In the genomic region with DNA sequence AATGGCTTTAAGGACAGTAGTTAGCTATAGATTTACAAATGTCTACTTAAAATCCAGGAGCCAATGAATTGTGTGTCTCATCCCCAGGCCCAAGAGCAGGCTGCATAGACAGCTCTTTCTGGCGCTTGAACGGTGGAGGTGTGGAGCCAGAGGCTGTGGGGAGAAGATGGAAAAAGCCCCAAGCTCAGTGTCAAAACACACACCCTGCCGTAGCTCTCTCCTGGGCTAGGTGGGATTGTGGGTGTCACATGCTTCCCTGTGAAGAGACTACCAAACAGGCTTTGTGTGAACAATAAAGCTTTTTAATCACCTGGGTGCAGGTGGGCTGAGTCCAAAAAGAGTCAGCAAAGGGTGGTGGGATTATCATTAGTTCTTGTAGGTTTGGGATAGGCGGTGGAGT, we compare ENCODE assay signal across 12 cellular contexts. TPM values are rescaled to one million over a fixed set of nuclear protein-coding genes. Genes with fewer than 3 reads are reported as not detected.
"Had no signal": no experiment of that assay in that cellular context is flagged by ENCODE, and none has a peak within 500 bp of the region (broad histone marks: within the 10 kb centered on the region; RNA-seq: fewer than 3 reads in every experiment).

No MANE protein-coding gene starts in this region.

RNA-seq across cellular contexts. Expression of gene SFTPB, which starts 10.6 kb away (rescaled TPM):
- total RNA-seq: left colon; left ventricle myocardium inferior; lower leg skin; mammary epithelial cell; naive thymus-derived CD8-positive, alpha-beta T cell; neural crest cell; osteoblast; sigmoid colon; subcutaneous adipose tissue; suprapubic skin; thoracic aorta had no signal
- polyA plus RNA-seq: immature natural killer cell, mammary epithelial cell had no signal

RNA-seq across cellular contexts. Expression of gene GNLY, which starts 36.8 kb away (rescaled TPM):
- total RNA-seq: mammary epithelial cell, neural crest cell, osteoblast had no signal
- polyA plus RNA-seq: mammary epithelial cell had no signal
